ENCODE assay signal across 1 cellular context in genomic region chr14:50318031-50318626, GRCh38.
TF ChIP-seq lines count a peak whose summit lies in the region.

No MANE protein-coding gene starts in this region.

TF ChIP-seq in H1, 55 proteins besides CTCF, POLR2A, EP300 and RAD21 (continued from another document):
- TF ChIP-seq RBBP5 (IDR thresholded peaks at IDR 0.05; ENCODE audit: borderline replicate concordance, low read depth, low read length) (no peak), CEBPB (IDR thresholded peaks at IDR 0.05; ENCODE audit: low read depth, low read length) (no peak), MAX (IDR thresholded peaks at IDR 0.05) (no peak), TBP (IDR thresholded peaks at IDR 0.05; ENCODE audit: low read depth, low read length) (no peak), KDM5A (IDR thresholded peaks at IDR 0.05; ENCODE audit: low read length) (no peak), TAF1 (IDR thresholded peaks at IDR 0.05; ENCODE audit: low read depth, low read length) (no peak), TCF12 (IDR thresholded peaks at IDR 0.05; ENCODE audit: low read depth, low read length) (no peak), SIRT6 (IDR thresholded peaks at IDR 0.05; ENCODE audit: low read length) (no peak), SAP30 (IDR thresholded peaks at IDR 0.05; ENCODE audit: insufficient read depth, insufficient replicate concordance, low read length) (no peak), SIN3A (conservative IDR thresholded peaks at IDR 0.05 in 1 of 2, IDR thresholded peaks at IDR 0.05 in 1 of 2; ENCODE audit: low read depth in 1 of 2, low read length in 2 of 2) (no peak), SUZ12 (IDR thresholded peaks at IDR 0.05; ENCODE audit: low read length) (no peak), RFX5 (IDR thresholded peaks at IDR 0.05; ENCODE audit: borderline replicate concordance, low read depth, low read length) (no peak), PHF8 (conservative IDR thresholded peaks at IDR 0.05; ENCODE audit: low read depth, low read length) (no peak), ATF2 (IDR thresholded peaks at IDR 0.05; ENCODE audit: low read length) (no peak)
